ENCODE assay signal across 8 cellular contexts in the genomic region with DNA sequence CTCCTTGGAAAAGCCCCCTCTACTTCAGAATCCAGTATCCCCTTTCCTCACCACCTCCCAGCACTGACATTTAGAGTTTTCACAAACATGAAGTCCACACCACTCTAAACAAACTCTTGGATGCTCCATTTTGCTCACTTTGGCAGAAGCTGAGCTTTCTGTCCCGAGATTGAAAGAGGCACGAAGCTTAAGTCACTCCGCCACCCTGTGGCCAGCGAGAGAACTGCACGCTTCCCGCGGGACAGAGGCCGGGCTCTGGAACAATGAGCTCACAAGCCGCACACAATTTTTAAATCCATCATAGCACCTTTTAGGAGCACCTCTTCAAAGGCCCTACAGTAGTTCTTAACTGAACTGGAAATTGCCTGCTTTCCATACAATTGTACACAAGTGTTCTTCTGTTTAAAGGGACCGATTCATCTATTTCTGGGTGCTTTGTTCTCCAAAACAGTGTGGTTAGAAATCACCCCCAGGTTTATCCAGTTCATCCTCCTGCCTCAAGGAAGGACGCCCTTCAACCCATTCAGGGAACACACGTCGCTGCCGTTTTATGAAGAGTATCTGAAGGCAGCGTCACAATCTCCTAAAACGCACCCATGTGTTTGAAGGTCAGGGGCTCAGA.
DNase-seq lines count a peak whose midpoint lies in the region; ATAC-seq and TF ChIP-seq lines count a peak whose summit lies in the region.

No MANE protein-coding gene starts in this region.

- H4K20me1 ChIP-seq in mammary epithelial cell (ENCODE audit: insufficient read depth, low read length) = no peaks in the 10 kb centered on the region

- H3K9me3 ChIP-seq in mammary epithelial cell (replicated peaks; ENCODE audit: insufficient read depth, low read length) = no peaks in the 10 kb centered on the region

- POLR2A ChIA-PET in activated B cell treated with CpG ODN at 0.5 μM for 24 hours (lab: Charles Lee) = no interaction called here

- H3K36me3 ChIP-seq in mammary epithelial cell (ENCODE audit: insufficient read depth, low read length) (no peaks in the 10 kb centered on the region), kidney epithelial cell (ENCODE audit: control insufficient read depth, insufficient read depth, low read length) (no peaks in the 10 kb centered on the region)

- no peaks in the 10 kb centered on the region for H3K27me3 ChIP-seq in mammary epithelial cell (ENCODE audit: insufficient read depth, low read length)
- H3K27me3 ChIP-seq in kidney epithelial cell (ENCODE audit: control insufficient read depth, insufficient read depth, low read length) = peaks cover 7% of the 10 kb centered on the region

- WGBS in mammary epithelial cell (ENCODE audit: low coverage, missing lambda C conversion rate) = 11% methylated on average over 16 of the region's 16 CpGs

- H3K9ac ChIP-seq in mammary epithelial cell (ENCODE audit: insufficient read depth, low read length) = no peak overlapping the region

- H3K4me3 ChIP-seq in mammary epithelial cell (replicated peaks in 1 of 3; ENCODE audit: insufficient read depth in 1 of 3, low read depth in 2 of 3, low read length in 3 of 3) = no peak overlapping the region
- no peak overlapping the region for H3K4me3 ChIP-seq in kidney epithelial cell (ENCODE audit: low read depth, low read length)

- H3K79me2 ChIP-seq in mammary epithelial cell (ENCODE audit: insufficient read depth, low read length) = no peaks in the 10 kb centered on the region

- in situ Hi-C loops in mammary epithelial cell (cut with MboI; ENCODE audit: low sequenced_read_pairs in 2 of 2) = loop anchor here (10.0 to 25.0 kb wide), 5 partner anchors 322 to 1249 kb away; no protein-coding TSS in a partner anchor

- no peak overlapping the region for H3K27ac ChIP-seq in mammary epithelial cell (ENCODE audit: insufficient read depth, low read depth, low read length)

- no peaks in the 10 kb centered on the region for H3K9me3 Mint-ChIP-seq in HFFc6
- H3K9me3 Mint-ChIP-seq in activated B cell treated with CpG ODN at 0.5 μM for 24 hours = no peaks in the 10 kb centered on the region

- ATAC-seq in activated B cell treated with CpG ODN at 0.5 μM for 24 hours (ENCODE audit: low read depth) (peak; percentile 77), GM21717 (IDR thresholded peaks at IDR 0.05; ENCODE audit: unreplicated experiment) (no peak)

- H3K4me3 Mint-ChIP-seq in HFFc6 (no peak overlapping the region), activated B cell treated with CpG ODN at 0.5 μM for 24 hours (no peak overlapping the region)

- peak; percentile 37 for DNase-seq in DMS153 (lab: John Stamatoyannopoulos, UW)
- DNase-seq in HFFc6 = peak; percentile 72
- peak; percentile 83 for DNase-seq in NCI-H2227 (lab: John Stamatoyannopoulos, UW; ENCODE audit: unreplicated experiment)
- peak; percentile 66 for DNase-seq in activated B cell treated with CpG ODN at 0.5 μM for 24 hours
- DNase-seq in mammary epithelial cell = peak; percentile 55
- DNase-seq in kidney epithelial cell (ENCODE audit: low read depth) = peak; percentile 19
- peak; percentile 67 to 70 for DNase-seq in stimulated activated CD4-positive, alpha-beta T cell treated with anti-CD3 and anti-CD28 coated beads, Interleukin-1b, Interleukin-23, amount 100 ng/mL, for 4 hours (ENCODE audit: low read depth in 2 of 2)

- H2AFZ ChIP-seq in mammary epithelial cell (ENCODE audit: low read depth, low read length) = peak overlapping the region; percentile 10

- CTCF ChIA-PET in activated B cell treated with CpG ODN at 0.5 μM for 24 hours (lab: Charles Lee) (interaction anchor here (0.9 to 5.1 kb wide), 15 partner anchors 9 to 1506 kb away, joined by 3 to 57 read pairs (median 4); a partner anchor contains a TSS), mammary epithelial cell (lab: Charles Lee; ENCODE audit: low non-redundant PET) (interaction anchor here (0.5 to 1.1 kb wide), 22 partner anchors 19 to 1250 kb away, joined by 3 to 27 read pairs (median 4); a partner anchor contains a TSS)

- BruUV-seq in mammary epithelial cell (replicated peaks; lab: Mats Ljungman, UMichigan) = no TSS peak

- H3K27me3 Mint-ChIP-seq in HFFc6 (ENCODE audit: insufficient read depth) (peaks cover 7% of the 10 kb centered on the region), activated B cell treated with CpG ODN at 0.5 μM for 24 hours (peaks cover 24% of the 10 kb centered on the region)

- dilution Hi-C loops in mammary epithelial cell (cut with HindIII; ENCODE audit: low sequenced_read_pairs) = loop anchor here (5.0 kb wide), 1 partner anchor 452 kb away; no protein-coding TSS in a partner anchor

- no peaks in the 10 kb centered on the region for H3K36me3 Mint-ChIP-seq in HFFc6 (ENCODE audit: low read depth)
- H3K36me3 Mint-ChIP-seq in activated B cell treated with CpG ODN at 0.5 μM for 24 hours (ENCODE audit: low read depth) = no peaks in the 10 kb centered on the region

- no peaks in the 10 kb centered on the region for H3K4me1 ChIP-seq in mammary epithelial cell (ENCODE audit: insufficient read depth, low read length)

- H3K4me2 ChIP-seq in mammary epithelial cell (ENCODE audit: insufficient read depth, low read depth, low read length) = no peak overlapping the region

- H3K4me1 Mint-ChIP-seq in HFFc6 (ENCODE audit: low read depth) (peaks cover 8% of the 10 kb centered on the region), activated B cell treated with CpG ODN at 0.5 μM for 24 hours (peaks cover 3% of the 10 kb centered on the region)

- H3K27ac Mint-ChIP-seq in HFFc6 (no peak overlapping the region), activated B cell treated with CpG ODN at 0.5 μM for 24 hours (no peak overlapping the region)

- intact Hi-C loops in activated B cell treated with CpG ODN at 0.5 μM for 24 hours (cut with micrococcal nuclease) = loop anchor here (1.0 to 10.0 kb wide), 5 partner anchors 639 to 1479 kb away; no protein-coding TSS in a partner anchor
- intact Hi-C loops in mammary epithelial cell (cut with micrococcal nuclease) = loop anchor here (1.0 to 2.0 kb wide), 3 partner anchors 132 to 1249 kb away; no protein-coding TSS in a partner anchor

- TF ChIP-seq CTCF in HFFc6 (IDR thresholded peaks at IDR 0.05) (peak; percentile 99), activated B cell treated with CpG ODN at 0.5 μM for 24 hours (IDR thresholded peaks at IDR 0.05) (no peak), mammary epithelial cell (conservative IDR thresholded peaks at IDR 0.05 in 1 of 2, IDR thresholded peaks at IDR 0.05 in 1 of 2; ENCODE audit: extremely low read depth in 1 of 2, insufficient read depth in 1 of 2, low read depth in 1 of 2, low read length in 2 of 2) (peak; percentile 96 to 99), kidney epithelial cell (IDR thresholded peaks at IDR 0.05; ENCODE audit: insufficient read depth, low read length, poor library complexity, severe bottlenecking) (peak; percentile 93)

Comparison
In these comparisons a context has a peak if more than half of its experiments do, and no peak if none do; other contexts are left out.
1. DNase-seq: peak in every context shown above with its lines; median percentile 83 in NCI-H2227; 72 in HFFc6; 68 in stimulated activated CD4-positive, alpha-beta T cell treated with anti-CD3 and anti-CD28 coated beads, Interleukin-1b, Interleukin-23, amount 100 ng/mL, for 4 hours; 66 in activated B cell treated with CpG ODN at 0.5 μM for 24 hours; 55 in mammary epithelial cell; 37 in DMS153; 19 in kidney epithelial cell.